In the genomic region with DNA sequence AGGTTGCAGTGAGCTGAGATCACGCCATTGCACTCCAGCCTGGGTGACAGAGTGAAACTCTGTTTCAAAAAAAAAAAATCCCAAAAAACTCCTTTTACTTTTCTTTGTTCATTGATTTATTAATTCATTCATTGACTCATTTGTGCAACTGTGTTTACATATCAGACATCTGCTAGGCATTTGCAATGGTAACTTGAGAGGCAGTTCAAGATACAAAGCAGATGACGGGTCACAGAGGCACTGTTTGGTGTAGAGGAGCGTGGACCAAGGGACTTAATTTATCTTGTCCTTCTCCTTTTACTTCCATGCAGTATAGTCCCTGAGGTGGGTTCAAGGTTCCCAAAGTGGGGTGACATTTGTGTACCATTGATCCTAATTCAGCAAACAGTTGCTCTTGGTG, we compare ENCODE assay signal across 17 cellular contexts.
A peak's percentile ranks its signal among the peaks of the same experiment; 100 is the strongest.
DNase-seq lines count a peak whose midpoint lies in the region; ATAC-seq and TF ChIP-seq lines count a peak whose summit lies in the region.
"Had no signal": no experiment of that assay in that cellular context is flagged by ENCODE, and none has a peak within 500 bp of the region (broad histone marks: within the 10 kb centered on the region; RNA-seq: fewer than 3 reads in every experiment).

No MANE protein-coding gene starts in this region.

- H3K27ac ChIP-seq in left ventricle myocardium inferior (replicated peaks) (peak overlapping the region; percentile 16), right atrium auricular region (peak overlapping the region in 1 of 2 donors; percentile 8)
- H3K27ac ChIP-seq: BLaER1 treated with 17β-estradiol and CSF1 and Interleukin-3, amounts not matched to agents 10 nM and 100 nM; KMS-11; SJCRH30 had no signal

- peaks cover 78% of the 10 kb centered on the region for H3K4me1 ChIP-seq in left ventricle myocardium inferior
- H3K4me1 ChIP-seq in right atrium auricular region: peaks cover 0 to 54% of the 10 kb centered on the region in 2 donors

- H3K9me3 ChIP-seq in left ventricle myocardium inferior (replicated peaks) (no peaks in the 10 kb centered on the region), right atrium auricular region (no peaks in the 10 kb centered on the region)
- H3K9me3 ChIP-seq: BLaER1 treated with 17β-estradiol and CSF1 and Interleukin-3, amounts not matched to agents 10 nM and 100 nM; SJCRH30 had no signal

- no peak for ATAC-seq in HG03175 (IDR thresholded peaks at IDR 0.05; ENCODE audit: unreplicated experiment)
- ATAC-seq: GM12878, HepG2 had no signal

- H3K4me3 ChIP-seq in left ventricle myocardium inferior (no peak overlapping the region), right atrium auricular region (no peak overlapping the region)
- H3K4me3 ChIP-seq: BLaER1 treated with 17β-estradiol and CSF1 and Interleukin-3, amounts not matched to agents 10 nM and 100 nM; GM12878; SJCRH30 had no signal

- intact Hi-C loops in left ventricle myocardium inferior (cut with micrococcal nuclease): no loop called here
- intact Hi-C loops in posterior vena cava (cut with DNase I): no loop called here

- DNase-seq in left ventricle myocardium inferior (no peak), right atrium auricular region (ENCODE audit: low spot score) (no peak), NCI-H69 (lab: John Stamatoyannopoulos, UW) (peak; percentile 51), fibroblast of gingiva (ENCODE audit: low read depth) (peak; percentile 60), posterior vena cava (ENCODE audit: low spot score) (no peak)
- DNase-seq in stimulated activated CD4-positive, alpha-beta T cell treated with anti-CD3 and anti-CD28 coated beads, Interleukin-2, amount 100 ng/mL, for 48 hours: no peak
- DNase-seq: DMS79, H7, NCI-H1105, NCI-H2029, NCI-H82, SJCRH30 had no signal

- H3K27me3 ChIP-seq in left ventricle myocardium inferior (ENCODE audit: low read depth) (no peaks in the 10 kb centered on the region), right atrium auricular region (no peaks in the 10 kb centered on the region)
- H3K27me3 ChIP-seq: BLaER1 treated with 17β-estradiol and CSF1 and Interleukin-3, amounts not matched to agents 10 nM and 100 nM had no signal

- no peaks in the 10 kb centered on the region for H3K36me3 ChIP-seq in left ventricle myocardium inferior
- no peaks in the 10 kb centered on the region for H3K36me3 ChIP-seq in right atrium auricular region
- H3K36me3 ChIP-seq: BLaER1 treated with 17β-estradiol and CSF1 and Interleukin-3, amounts not matched to agents 10 nM and 100 nM; SJCRH30 had no signal

- no peak for TF ChIP-seq CTCF in left ventricle myocardium inferior (IDR thresholded peaks at IDR 0.05; ENCODE audit: borderline replicate concordance)
- no peak for TF ChIP-seq CTCF in right atrium auricular region (IDR thresholded peaks at IDR 0.05)

Comparison
In these comparisons a context has a peak if more than half of its experiments do, and no peak if none do; other contexts are left out.
1. DNase-seq: peak in NCI-H69 (single experiment) and fibroblast of gingiva (single experiment); none in left ventricle myocardium inferior (single experiment), right atrium auricular region (single experiment), stimulated activated CD4-positive, alpha-beta T cell treated with anti-CD3 and anti-CD28 coated beads, Interleukin-2, amount 100 ng/mL, for 48 hours (0 of 2) and posterior vena cava (single experiment).